1 cellular context compared by ENCODE assay signal in the genomic region with DNA sequence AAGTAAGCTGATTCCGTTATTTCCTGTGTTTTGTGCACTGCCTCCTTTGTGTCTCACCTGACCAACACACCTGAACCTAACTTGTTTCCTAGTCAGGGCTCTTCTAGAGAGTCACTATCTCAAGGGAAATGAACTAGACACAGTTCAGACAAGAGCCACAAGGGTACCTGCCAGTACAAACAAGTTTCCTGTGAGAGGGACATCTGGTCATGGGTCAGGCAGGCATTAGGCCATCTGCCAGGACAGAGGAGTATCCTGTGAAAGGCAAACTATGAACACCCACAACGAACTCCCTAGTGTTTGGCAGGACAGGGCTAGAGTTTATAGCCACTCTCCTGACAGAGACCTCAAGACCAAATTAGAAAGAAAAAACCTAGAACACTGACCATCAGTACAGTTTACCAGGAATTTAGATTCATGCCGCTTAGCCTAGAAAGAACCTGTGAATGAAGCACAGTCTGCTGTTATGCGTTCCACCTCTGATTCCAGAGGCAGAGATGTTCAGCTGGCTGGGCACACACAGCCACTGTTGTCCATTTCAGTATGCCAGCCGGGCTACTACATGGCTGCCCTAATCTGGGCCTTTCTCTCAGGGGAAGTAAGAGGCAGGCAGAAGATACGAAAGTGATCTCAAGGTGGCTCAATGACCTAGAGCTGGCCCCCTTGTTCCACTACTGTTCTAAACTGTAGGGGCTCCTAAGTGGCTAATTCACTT.
TF ChIP-seq lines count a peak whose summit lies in the region.

No MANE protein-coding gene starts in this region.

TF ChIP-seq in IMR-90, 13 proteins besides CTCF, POLR2A, EP300 and RAD21:
- TF ChIP-seq CEBPB (IDR thresholded peaks at IDR 0.05; ENCODE audit: low read depth, low read length) (no peak), NFE2L2 (IDR thresholded peaks at IDR 0.05; ENCODE audit: low read depth, low read length) (no peak), BHLHE40 (IDR thresholded peaks at IDR 0.05; ENCODE audit: low read depth, low read length) (no peak), MXI1 (IDR thresholded peaks at IDR 0.05; ENCODE audit: borderline replicate concordance, low read depth, low read length) (no peak), FOS (IDR thresholded peaks at IDR 0.05; ENCODE audit: low read depth, low read length) (no peak), MAFK (IDR thresholded peaks at IDR 0.05; ENCODE audit: low read depth, low read length) (no peak), SMC3 (IDR thresholded peaks at IDR 0.05; ENCODE audit: low read depth, low read length) (no peak), MAZ (IDR thresholded peaks at IDR 0.05; ENCODE audit: borderline replicate concordance, low read depth, low read length) (no peak), CHD1 (IDR thresholded peaks at IDR 0.05; ENCODE audit: low read depth, low read length) (no peak)
- TF ChIP-seq, protein P1, sequence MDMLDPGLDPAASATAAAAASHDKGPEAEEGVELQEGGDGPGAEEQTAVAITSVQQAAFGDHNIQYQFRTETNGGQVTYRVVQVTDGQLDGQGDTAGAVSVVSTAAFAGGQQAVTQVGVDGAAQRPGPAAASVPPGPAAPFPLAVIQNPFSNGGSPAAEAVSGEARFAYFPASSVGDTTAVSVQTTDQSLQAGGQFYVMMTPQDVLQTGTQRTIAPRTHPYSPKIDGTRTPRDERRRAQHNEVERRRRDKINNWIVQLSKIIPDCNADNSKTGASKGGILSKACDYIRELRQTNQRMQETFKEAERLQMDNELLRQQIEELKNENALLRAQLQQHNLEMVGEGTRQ (IDR thresholded peaks at IDR 0.05; ENCODE audit: low read depth, low read length), result no peak
- TF ChIP-seq, protein P2, sequence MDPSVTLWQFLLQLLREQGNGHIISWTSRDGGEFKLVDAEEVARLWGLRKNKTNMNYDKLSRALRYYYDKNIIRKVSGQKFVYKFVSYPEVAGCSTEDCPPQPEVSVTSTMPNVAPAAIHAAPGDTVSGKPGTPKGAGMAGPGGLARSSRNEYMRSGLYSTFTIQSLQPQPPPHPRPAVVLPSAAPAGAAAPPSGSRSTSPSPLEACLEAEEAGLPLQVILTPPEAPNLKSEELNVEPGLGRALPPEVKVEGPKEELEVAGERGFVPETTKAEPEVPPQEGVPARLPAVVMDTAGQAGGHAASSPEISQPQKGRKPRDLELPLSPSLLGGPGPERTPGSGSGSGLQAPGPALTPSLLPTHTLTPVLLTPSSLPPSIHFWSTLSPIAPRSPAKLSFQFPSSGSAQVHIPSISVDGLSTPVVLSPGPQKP (IDR thresholded peaks at IDR 0.05; ENCODE audit: borderline replicate concordance, low read depth, low read length), result no peak
